ENCODE assay signal across 10 cellular contexts in genomic region chr10:88108115-88108610, GRCh38.
A peak's percentile ranks its signal among the peaks of the same experiment; 100 is the strongest.
DNase-seq lines count a peak whose midpoint lies in the region; ATAC-seq lines count a peak whose summit lies in the region.
"Had no signal": no experiment of that assay in that cellular context is flagged by ENCODE, and none has a peak within 500 bp of the region (broad histone marks: within the 10 kb centered on the region; RNA-seq: fewer than 3 reads in every experiment).

No MANE protein-coding gene starts in this region.

- ATAC-seq in GM21447 (IDR thresholded peaks at IDR 0.05; ENCODE audit: unreplicated experiment): peak; percentile 36
- peak; percentile 65 for ATAC-seq in esophagus mucosa

- peak; percentile 31 for DNase-seq in ELR (ENCODE audit: low read depth)
- DNase-seq in effector memory CD4-positive, alpha-beta T cell: no peak
- DNase-seq in activated T-helper 1 cell treated with anti-CD3 and anti-CD28 coated beads, Interleukin-12 subunit alpha, Interleukin-12 subunit beta, Interleukin-2, Interleukin-4 antibody, amounts not matched to agents 30 ng/mL and 10 ng/mL and 1 ng/mL, durations not matched to agents 14 hours and 24 hours and 36 hours (ENCODE audit: low spot score): no peak
- no peak for DNase-seq in NCI-H2171 (lab: John Stamatoyannopoulos, UW)
- no peak for DNase-seq in retina
- DNase-seq: lower lobe of right lung had no signal

- peak overlapping the region; percentile 66 for H3K27ac ChIP-seq in KOPT-K1 (ENCODE audit: low read depth, low read length, poor library complexity, severe bottlenecking)
- H3K27ac ChIP-seq in effector memory CD4-positive, alpha-beta T cell (ENCODE audit: insufficient read depth, low read length, poor library complexity, severe bottlenecking): no peak overlapping the region
- H3K27ac ChIP-seq: lower lobe of right lung, SK-N-MC had no signal

- H3K4me3 Mint-ChIP-seq in activated T-helper 1 cell treated with anti-CD3 and anti-CD28 coated beads, Interleukin-12 subunit alpha, Interleukin-12 subunit beta, Interleukin-2, Interleukin-4 antibody, amounts not matched to agents 30 ng/mL and 10 ng/mL and 1 ng/mL, durations not matched to agents 14 hours and 24 hours and 36 hours: no peak overlapping the region

- peaks cover under 1% of the 10 kb centered on the region for H3K27me3 Mint-ChIP-seq in activated T-helper 1 cell treated with anti-CD3 and anti-CD28 coated beads, Interleukin-12 subunit alpha, Interleukin-12 subunit beta, Interleukin-2, Interleukin-4 antibody, amounts not matched to agents 30 ng/mL and 10 ng/mL and 1 ng/mL, durations not matched to agents 14 hours and 24 hours and 36 hours (ENCODE audit: insufficient read depth)

- no peaks in the 10 kb centered on the region for H3K9me3 ChIP-seq in KOPT-K1 (ENCODE audit: insufficient read depth, low read length, poor library complexity, severe bottlenecking)
- no peaks in the 10 kb centered on the region for H3K9me3 ChIP-seq in effector memory CD4-positive, alpha-beta T cell (ENCODE audit: control insufficient read depth, low read length)
- H3K9me3 ChIP-seq: lower lobe of right lung had no signal

- no peaks in the 10 kb centered on the region for H3K36me3 Mint-ChIP-seq in activated T-helper 1 cell treated with anti-CD3 and anti-CD28 coated beads, Interleukin-12 subunit alpha, Interleukin-12 subunit beta, Interleukin-2, Interleukin-4 antibody, amounts not matched to agents 30 ng/mL and 10 ng/mL and 1 ng/mL, durations not matched to agents 14 hours and 24 hours and 36 hours (ENCODE audit: low read depth)

- H3K9me3 Mint-ChIP-seq in activated T-helper 1 cell treated with anti-CD3 and anti-CD28 coated beads, Interleukin-12 subunit alpha, Interleukin-12 subunit beta, Interleukin-2, Interleukin-4 antibody, amounts not matched to agents 30 ng/mL and 10 ng/mL and 1 ng/mL, durations not matched to agents 14 hours and 24 hours and 36 hours: no peaks in the 10 kb centered on the region

- peaks cover 55% of the 10 kb centered on the region for H3K4me1 Mint-ChIP-seq in activated T-helper 1 cell treated with anti-CD3 and anti-CD28 coated beads, Interleukin-12 subunit alpha, Interleukin-12 subunit beta, Interleukin-2, Interleukin-4 antibody, amounts not matched to agents 30 ng/mL and 10 ng/mL and 1 ng/mL, durations not matched to agents 14 hours and 24 hours and 36 hours (ENCODE audit: low read depth)

- H3K27ac Mint-ChIP-seq in activated T-helper 1 cell treated with anti-CD3 and anti-CD28 coated beads, Interleukin-12 subunit alpha, Interleukin-12 subunit beta, Interleukin-2, Interleukin-4 antibody, amounts not matched to agents 30 ng/mL and 10 ng/mL and 1 ng/mL, durations not matched to agents 14 hours and 24 hours and 36 hours: no peak overlapping the region

- H3K4me3 ChIP-seq in effector memory CD4-positive, alpha-beta T cell (ENCODE audit: insufficient read depth, low read depth, low read length, poor library complexity, severe bottlenecking): no peak overlapping the region
- H3K4me3 ChIP-seq: lower lobe of right lung, SK-N-MC had no signal

- H3K4me1 ChIP-seq in effector memory CD4-positive, alpha-beta T cell (ENCODE audit: control insufficient read depth, insufficient read depth, low read length, poor library complexity, severe bottlenecking): no peaks in the 10 kb centered on the region
- H3K4me1 ChIP-seq: lower lobe of right lung had no signal

- no peaks in the 10 kb centered on the region for H3K36me3 ChIP-seq in KOPT-K1 (ENCODE audit: insufficient read depth, low read length)
- H3K36me3 ChIP-seq in effector memory CD4-positive, alpha-beta T cell (ENCODE audit: control insufficient read depth, insufficient read depth, low read length): no peaks in the 10 kb centered on the region
- H3K36me3 ChIP-seq: lower lobe of right lung had no signal

- no peaks in the 10 kb centered on the region for H3K27me3 ChIP-seq in effector memory CD4-positive, alpha-beta T cell (replicated peaks; ENCODE audit: control insufficient read depth, insufficient read depth, low read length, poor library complexity, severe bottlenecking)

- intact Hi-C loops in activated T-helper 1 cell treated with anti-CD3 and anti-CD28 coated beads, Interleukin-12 subunit alpha, Interleukin-12 subunit beta, Interleukin-2, Interleukin-4 antibody, amounts not matched to agents 30 ng/mL and 10 ng/mL and 1 ng/mL, durations not matched to agents 14 hours and 24 hours and 36 hours (cut with micrococcal nuclease): no loop called here
